In the genomic region with DNA sequence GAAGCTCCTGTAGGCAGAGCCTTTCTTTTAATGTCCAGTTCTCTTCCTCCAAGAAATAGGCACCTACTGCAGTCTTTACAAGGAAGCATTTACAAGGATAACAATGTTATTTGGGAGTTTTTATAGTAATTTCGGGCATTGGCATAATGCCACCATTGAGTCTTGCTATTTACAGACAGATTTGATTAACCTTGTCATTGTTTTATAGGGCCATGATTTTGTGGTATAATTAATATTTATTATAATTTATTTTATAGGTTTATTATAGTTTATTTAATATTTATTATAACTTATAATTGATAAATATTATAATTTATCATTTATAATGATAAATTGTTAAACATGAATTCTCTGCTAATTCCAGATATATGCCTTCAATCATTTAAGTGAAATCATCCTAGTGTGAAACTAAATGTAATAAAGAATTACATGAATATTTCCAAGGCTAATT, we compare ENCODE assay signal across 8 cellular contexts. TPM values are rescaled to one million over a fixed set of nuclear protein-coding genes. Genes with fewer than 3 reads are reported as not detected.
DNase-seq lines count a peak whose midpoint lies in the region; ATAC-seq, FAIRE-seq and TF ChIP-seq lines count a peak whose summit lies in the region.

No MANE protein-coding gene starts in this region.

- WGBS in K562 (ENCODE audit: insufficient coverage, low coverage, missing lambda C conversion rate) = 0% methylated on average over 1 of the region's 1 CpG

- in situ Hi-C loops in K562 (cut with MboI) = no loop called here

- H3K27me3 ChIP-seq in A673 (replicated peaks; ENCODE audit: insufficient read depth, low read depth, low read length, poor library complexity) = no peaks in the 10 kb centered on the region
- no peaks in the 10 kb centered on the region for H3K27me3 ChIP-seq in K562 (ENCODE audit: control insufficient read depth in 2 of 2, insufficient read depth in 2 of 2, low read length in 2 of 2)
- H3K27me3 ChIP-seq in mononuclear cell (ENCODE audit: insufficient read depth, low read length) = no peaks in the 10 kb centered on the region

- H3K4me1 ChIP-seq in A673 (ENCODE audit: insufficient read depth, low read length, poor library complexity, severe bottlenecking) (no peaks in the 10 kb centered on the region), K562 (replicated peaks in 1 of 2; ENCODE audit: control insufficient read depth in 2 of 2, insufficient read depth in 2 of 2, low read length in 2 of 2) (peaks cover 3% of the 10 kb centered on the region in 2 experiments; a peak in 1 of 5 replicates), mononuclear cell (ENCODE audit: insufficient read depth, low read length) (peaks cover 7% of the 10 kb centered on the region)

- TF ChIP-seq POLR2A in K562 (conservative IDR thresholded peaks at IDR 0.05) = no peak

- no peak for TF ChIP-seq CTCF in A673 (conservative IDR thresholded peaks at IDR 0.05; ENCODE audit: low read depth, low read length)
- no peak for TF ChIP-seq CTCF in K562 (IDR thresholded peaks at IDR 0.05 in 2 of 3, conservative IDR thresholded peaks at IDR 0.05 in 1 of 3; ENCODE audit: insufficient read depth in 2 of 3, low read depth in 1 of 3, low read length in 3 of 3)

- CTCF ChIA-PET in A673 (lab: Charles Lee) = no interaction called here
- CTCF ChIA-PET in HEK293T (lab: Yijun Ruan, JAX) = no interaction called here
- CTCF ChIA-PET in K562 (lab: Yijun Ruan, JAX; ENCODE audit: low intra/inter-chr PET ratio) = no interaction called here

- DNase-seq in A673 (ENCODE audit: low spot score) (no peak), HEK293T (ENCODE audit: extremely low spot score) (no peak), K562 (ENCODE audit: extremely low read depth in 1 of 4, low spot score in 3 of 4) (no peak), DMS153 treated with DMSO at 0.1 percent for 48 hours (lab: John Stamatoyannopoulos, UW; ENCODE audit: unreplicated experiment) (no peak), DMS79 (lab: John Stamatoyannopoulos, UW) (no peak), NCI-H1436 treated with DMSO at 0.1 percent for 48 hours (lab: John Stamatoyannopoulos, UW) (no peak)

- peak overlapping the region; percentile 66 for H3K4me3 ChIP-seq in A673 (ENCODE audit: low read depth, low read length, poor library complexity, severe bottlenecking)
- H3K4me3 ChIP-seq in K562 = peak overlapping the region; percentile 60
- H3K4me3 ChIP-seq in mononuclear cell (ENCODE audit: low read length) = peak overlapping the region; percentile 69

- no peak for ATAC-seq in K562
- ATAC-seq in GM19467 (IDR thresholded peaks at IDR 0.05; ENCODE audit: unreplicated experiment) = no peak

- TF ChIP-seq RAD21 in K562 (CRISPR knock-in tag; conservative IDR thresholded peaks at IDR 0.05 in 1 of 2, IDR thresholded peaks at IDR 0.05 in 1 of 2) = no peak

- peak overlapping the region; percentile 82 to 91; a peak in 3 of 4 replicates for H3K9ac ChIP-seq in K562 (ENCODE audit: insufficient read depth in 1 of 2, low read depth in 2 of 2, low read length in 2 of 2)

- peak overlapping the region; percentile 87 for H2AFZ ChIP-seq in K562 (ENCODE audit: low read depth, low read length)

- intact Hi-C loops in A673 (cut with micrococcal nuclease; ENCODE audit: unreplicated experiment) = no loop called here
- intact Hi-C loops in K562 (cut with micrococcal nuclease) = no loop called here

- H3K36me3 ChIP-seq in A673 (ENCODE audit: insufficient read depth, low read length, poor library complexity, severe bottlenecking) (no peaks in the 10 kb centered on the region), K562 (ENCODE audit: control insufficient read depth, insufficient read depth, low read length) (peaks cover 18% of the 10 kb centered on the region; the same call in 1 of the 3 replicates)

- POLR2A ChIA-PET in A673 (lab: Charles Lee; ENCODE audit: low non-redundant PET) = no interaction called here
- POLR2A ChIA-PET in HEK293T (lab: Yijun Ruan, JAX) = interaction anchor here (1.0 to 1.4 kb wide), 4 partner anchors 12 to 101 kb away, joined by 3 to 6 read pairs (median 4); no protein-coding TSS in a partner anchor
- POLR2A ChIA-PET in K562 (lab: Yijun Ruan, JAX) = interaction anchor here (0.6 to 1.9 kb wide), 8 partner anchors 9 to 48 kb away, joined by 3 to 8 read pairs (median 4); no protein-coding TSS in a partner anchor

- H3K9me3 ChIP-seq in A673 (ENCODE audit: low read depth, low read length, poor library complexity, severe bottlenecking) (no peaks in the 10 kb centered on the region), K562 (replicated peaks; ENCODE audit: control insufficient read depth, insufficient read depth, low read depth, low read length) (no peaks in the 10 kb centered on the region), mononuclear cell (ENCODE audit: low read depth, low read length) (no peaks in the 10 kb centered on the region)

- H3K27ac ChIP-seq in A673 (ENCODE audit: low read depth, low read length, poor library complexity, severe bottlenecking) = peak overlapping the region; percentile 79
- H3K27ac ChIP-seq in K562 (ENCODE audit: extremely low read depth, low read depth, low read length) = peak overlapping the region; percentile 82

- H3K4me2 ChIP-seq in K562 (ENCODE audit: insufficient read depth, low read length) = peak overlapping the region; percentile 93

- no peaks in the 10 kb centered on the region for H3K9me1 ChIP-seq in K562 (ENCODE audit: control insufficient read depth, insufficient read depth, low read length)

- H3K79me2 ChIP-seq in K562 (ENCODE audit: control insufficient read depth, insufficient read depth, low read length) = peaks cover 43% of the 10 kb centered on the region

- no peak for TF ChIP-seq EP300 in K562 (IDR thresholded peaks at IDR 0.05; ENCODE audit: low read length)

- no peaks in the 10 kb centered on the region for H4K20me1 ChIP-seq in K562 (replicated peaks; ENCODE audit: control insufficient read depth, insufficient read depth, low read length)

- no peak for FAIRE-seq in K562 (lab: Jason Lieb, UNC)

- BruUV-seq in A673 (replicated peaks; lab: Mats Ljungman, UMichigan) (TSS peak; percentile 93), K562 (replicated peaks; lab: Mats Ljungman, UMichigan) (TSS peak; percentile 87)

TF ChIP-seq in HEK293T, 16 proteins besides CTCF, POLR2A, EP300 and RAD21:
- no peak for TF ChIP-seq ARNT (IDR thresholded peaks at IDR 0.05)
- peak; percentile 98 for TF ChIP-seq L3MBTL2 (conservative IDR thresholded peaks at IDR 0.05)

TF ChIP-seq in K562, 482 proteins besides CTCF, POLR2A, EP300 and RAD21 (continues in another document):
- TF ChIP-seq, protein P1, sequence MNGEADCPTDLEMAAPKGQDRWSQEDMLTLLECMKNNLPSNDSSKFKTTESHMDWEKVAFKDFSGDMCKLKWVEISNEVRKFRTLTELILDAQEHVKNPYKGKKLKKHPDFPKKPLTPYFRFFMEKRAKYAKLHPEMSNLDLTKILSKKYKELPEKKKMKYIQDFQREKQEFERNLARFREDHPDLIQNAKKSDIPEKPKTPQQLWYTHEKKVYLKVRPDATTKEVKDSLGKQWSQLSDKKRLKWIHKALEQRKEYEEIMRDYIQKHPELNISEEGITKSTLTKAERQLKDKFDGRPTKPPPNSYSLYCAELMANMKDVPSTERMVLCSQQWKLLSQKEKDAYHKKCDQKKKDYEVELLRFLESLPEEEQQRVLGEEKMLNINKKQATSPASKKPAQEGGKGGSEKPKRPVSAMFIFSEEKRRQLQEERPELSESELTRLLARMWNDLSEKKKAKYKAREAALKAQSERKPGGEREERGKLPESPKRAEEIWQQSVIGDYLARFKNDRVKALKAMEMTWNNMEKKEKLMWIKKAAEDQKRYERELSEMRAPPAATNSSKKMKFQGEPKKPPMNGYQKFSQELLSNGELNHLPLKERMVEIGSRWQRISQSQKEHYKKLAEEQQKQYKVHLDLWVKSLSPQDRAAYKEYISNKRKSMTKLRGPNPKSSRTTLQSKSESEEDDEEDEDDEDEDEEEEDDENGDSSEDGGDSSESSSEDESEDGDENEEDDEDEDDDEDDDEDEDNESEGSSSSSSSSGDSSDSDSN (IDR thresholded peaks at IDR 0.05; ENCODE audit: borderline replicate concordance in 1 of 2, low read depth in 2 of 2, low read length in 2 of 2) = no peak
- TF ChIP-seq TEAD2 (tag; IDR thresholded peaks at IDR 0.05) (no peak), CHD1 (IDR thresholded peaks at IDR 0.05; ENCODE audit: low read length) (no peak), GTF2E2 (tag; IDR thresholded peaks at IDR 0.05) (no peak), ZNF175 (CRISPR knock-in tag; IDR thresholded peaks at IDR 0.05; ENCODE audit: low read depth) (0 out of 2 replicates have a peak, but pooled peaks have one; percentile 24), NR4A1 (CRISPR knock-in tag; IDR thresholded peaks at IDR 0.05) (no peak), NR4A1 (tag; IDR thresholded peaks at IDR 0.05) (no peak)

RNA-seq across cellular contexts. Expression of a gene that starts 0.6 kb away (rescaled TPM):
- total RNA-seq in A673 (2021) (22.7 and 24.7 TPM in 2 replicates), K562 (2014; rRNA removed) (45.9 and 55.1 TPM in 2 replicates), K562 (2014; rRNA removed; fragmentation: Illumina TruSeq; extraction: Trizol) (87.0 and 108 TPM in 2 replicates), K562 (2015; rRNA removed; fragmentation: Illumina TruSeq; extraction: Trizol) (95.6 and 116 TPM in 2 replicates), K562 (2021) (63.6 and 66.7 TPM in 2 replicates), mononuclear cell (14.5 TPM)
- total RNA-seq in K562 (2011; cell fraction: chromatin; rRNA removed; ENCODE audit: low replicate concordance) = 107 and 248 TPM in 2 replicates
- 43.4 and 46.1 TPM in 2 replicates for total RNA-seq in K562 (2011; cell fraction: nucleolus; rRNA removed)
- total RNA-seq in K562 (2011; cell fraction: nucleoplasm; rRNA removed) = 80.5 and 89.7 TPM in 2 replicates
- polyA plus RNA-seq in K562 (2011; rRNA removed) (83.7 and 140 TPM in 2 replicates), K562 (2014; fragmentation: Illumina TruSeq; extraction: Trizol) (81.6 and 93.1 TPM in 2 replicates), K562 (2014; fragmentation: Nextera tagmentation; extraction: Ambion mirVana) (10 to 100 TPM; 37.9 to 56.7 TPM), K562 (2014; rRNA removed) (50.5 and 56.6 TPM in 2 replicates)
- polyA plus RNA-seq in K562 (2011; cell fraction: cytosol; rRNA removed) = 29.2 and 36.3 TPM in 2 replicates
- 59.4 and 84.1 TPM in 2 replicates for polyA plus RNA-seq in K562 (2011; cell fraction: nucleus; rRNA removed)
- 48.8 and 57.2 TPM in 2 replicates for polyA plus RNA-seq in K562 (2012)
- 198 and 271 TPM in 2 replicates for polyA minus RNA-seq in K562 (2011; rRNA and poly(A)+ RNA removed)
- 43.5 and 66.3 TPM in 2 replicates for polyA minus RNA-seq in K562 (2011; cell fraction: cytosol; rRNA and poly(A)+ RNA removed)
- polyA minus RNA-seq in K562 (2011; cell fraction: nucleus; rRNA and poly(A)+ RNA removed) = 136 and 218 TPM in 2 replicates
